ENCODE assay signal across 22 cellular contexts in genomic region chr11:63729326-63729725, GRCh38. TPM values are rescaled to one million over a fixed set of nuclear protein-coding genes. Genes with fewer than 3 reads are reported as not detected.
DNase-seq lines count a peak whose midpoint lies in the region; ATAC-seq, FAIRE-seq and TF ChIP-seq lines count a peak whose summit lies in the region.
"Had no signal": no experiment of that assay in that cellular context is flagged by ENCODE, and none has a peak within 500 bp of the region (broad histone marks: within the 10 kb centered on the region; RNA-seq: fewer than 3 reads in every experiment).

No MANE protein-coding gene starts in this region.

- no peak for FAIRE-seq in frontal cortex (lab: Jason Lieb, UNC)
- FAIRE-seq: A204.1, GM12878, GM19239, H1 had no signal

- peak overlapping the region; percentile 65 for H3K27ac Mint-ChIP-seq in type B pancreatic cell
- H3K27ac Mint-ChIP-seq: B cell; CD4-positive, CD25-positive, alpha-beta regulatory T cell; CD8-positive, alpha-beta T cell had no signal

- DNase-seq in DMS53 (lab: John Stamatoyannopoulos, UW) (peak; percentile 6), DMS53 treated with DMSO at 0.1 percent for 48 hours (lab: John Stamatoyannopoulos, UW; ENCODE audit: unreplicated experiment) (no peak), Daoy (ENCODE audit: low read depth) (peak; percentile 13), NB4 (ENCODE audit: low read depth) (peak; percentile 15), type B pancreatic cell (ENCODE audit: extremely low spot score, unreplicated experiment) (no peak), frontal cortex (ENCODE audit: low spot score in 2 of 2) (no peak)
- DNase-seq: Caco-2; CD4-positive, CD25-positive, alpha-beta regulatory T cell; CD8-positive, alpha-beta T cell; DMS153; DMS79 treated with DMSO at 0.1 percent for 48 hours; GDM1; GM23248; H7; HCEC 1CT had no signal

- no peaks in the 10 kb centered on the region for H3K27me3 Mint-ChIP-seq in type B pancreatic cell
- H3K27me3 Mint-ChIP-seq: B cell; CD4-positive, CD25-positive, alpha-beta regulatory T cell had no signal

- H3K4me1 Mint-ChIP-seq in type B pancreatic cell (ENCODE audit: unreplicated experiment), result peaks cover 7% of the 10 kb centered on the region
- H3K4me1 Mint-ChIP-seq: B cell had no signal

- ATAC-seq in HG03460 (IDR thresholded peaks at IDR 0.05; ENCODE audit: unreplicated experiment), result no peak
- ATAC-seq: CD8-positive, alpha-beta T cell; GM12878 had no signal

- H3K9me3 Mint-ChIP-seq in type B pancreatic cell, result no peaks in the 10 kb centered on the region
- H3K9me3 Mint-ChIP-seq: CD4-positive, CD25-positive, alpha-beta regulatory T cell; CD8-positive, alpha-beta T cell had no signal

- H3K36me3 Mint-ChIP-seq in type B pancreatic cell, result no peaks in the 10 kb centered on the region
- H3K36me3 Mint-ChIP-seq: CD4-positive, CD25-positive, alpha-beta regulatory T cell; CD8-positive, alpha-beta T cell had no signal

- H3K4me3 ChIP-seq in NB4 (ENCODE audit: low read depth, low read length), result no peak overlapping the region
- H3K4me3 ChIP-seq: BLaER1, GM12878, GM23248 had no signal

- no peak for TF ChIP-seq POLR2A in NB4 (IDR thresholded peaks at IDR 0.05; ENCODE audit: extremely low read depth, insufficient read length)

- no peak for TF ChIP-seq CTCF in NB4 (IDR thresholded peaks at IDR 0.05; ENCODE audit: low read depth, low read length)
- no peak for TF ChIP-seq CTCF in type B pancreatic cell (conservative IDR thresholded peaks at IDR 0.05)

- no peak overlapping the region for H3K4me3 Mint-ChIP-seq in type B pancreatic cell
- H3K4me3 Mint-ChIP-seq: B cell; CD4-positive, CD25-positive, alpha-beta regulatory T cell; CD8-positive, alpha-beta T cell had no signal

RNA-seq across cellular contexts. Expression of gene ZFTA, which starts 39.2 kb away (rescaled TPM):
- total RNA-seq in Daoy (2014; rRNA removed; shearing (Covaris generic)), result 9.4 and 14.0 TPM in 2 replicates
- total RNA-seq in type B pancreatic cell (ENCODE audit: low replicate concordance), result 21.1 and 41.7 TPM in 2 replicates
- total RNA-seq in frontal cortex, result 55.8 TPM

RNA-seq across cellular contexts. Expression of gene RTN3, which starts 48.0 kb away (rescaled TPM):
- total RNA-seq in Daoy (2014; rRNA removed; shearing (Covaris generic)), result 39.0 and 56.5 TPM in 2 replicates
- total RNA-seq in type B pancreatic cell (ENCODE audit: low replicate concordance) (95.0 and 95.9 TPM in 2 replicates), frontal cortex (239 TPM)

RNA-seq across cellular contexts. Expression of gene ATL3, which starts 58.1 kb away (rescaled TPM):
- 36.3 and 44.4 TPM in 2 replicates for total RNA-seq in Daoy (2014; rRNA removed; shearing (Covaris generic))
- 21.6 and 24.6 TPM in 2 replicates for total RNA-seq in type B pancreatic cell (ENCODE audit: low replicate concordance)
- 21.6 TPM for total RNA-seq in frontal cortex

Comparison
In these comparisons a context has a peak if more than half of its experiments do, and no peak if none do; other contexts are left out.
1. DNase-seq: peak in DMS53 (single experiment), Daoy (single experiment) and NB4 (single experiment); none in DMS53 treated with DMSO at 0.1 percent for 48 hours (single experiment), type B pancreatic cell (single experiment) and frontal cortex (0 of 2).